12 cellular contexts compared by ENCODE assay signal in the genomic region with DNA sequence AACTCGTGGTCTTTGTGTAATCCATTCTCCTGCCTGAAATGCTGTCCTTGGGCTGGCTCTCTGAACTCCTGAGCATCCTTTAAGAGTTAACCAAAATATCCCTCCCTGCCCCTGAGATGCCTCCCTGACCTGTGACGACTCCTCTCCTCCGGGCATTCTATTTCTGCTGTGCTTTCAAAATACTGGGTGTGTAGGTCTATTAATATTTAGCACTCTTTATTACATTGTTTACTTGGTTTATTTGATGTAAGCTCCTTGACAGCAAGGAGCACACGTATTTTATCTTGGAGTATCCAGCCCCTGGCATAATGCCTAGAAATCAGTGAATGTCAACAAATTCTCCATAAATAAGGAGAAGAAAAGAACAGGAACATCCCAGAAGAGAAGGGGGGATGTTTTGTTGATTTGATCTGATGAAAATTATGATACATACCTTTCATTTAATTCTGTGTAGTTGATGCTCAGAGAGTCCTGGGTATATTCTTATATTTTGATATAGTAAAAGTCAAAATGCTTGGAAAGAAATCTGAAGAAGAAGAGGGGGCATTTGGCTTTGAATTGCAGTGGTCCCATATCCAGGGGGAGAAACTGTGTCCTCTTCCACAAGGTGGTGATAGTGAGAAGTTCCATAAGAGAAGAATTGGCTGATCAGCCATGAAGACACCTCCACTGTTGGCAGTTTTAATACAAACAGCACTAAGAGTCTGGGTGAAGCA.
DNase-seq lines count a peak whose midpoint lies in the region; ATAC-seq and TF ChIP-seq lines count a peak whose summit lies in the region.
"Had no signal": no experiment of that assay in that cellular context is flagged by ENCODE, and none has a peak within 500 bp of the region (broad histone marks: within the 10 kb centered on the region; RNA-seq: fewer than 3 reads in every experiment).

No MANE protein-coding gene starts in this region.

- H3K27ac Mint-ChIP-seq in neural crest cell (ENCODE audit: unreplicated experiment): no peak overlapping the region
- H3K27ac Mint-ChIP-seq in activated T-helper 1 cell treated with anti-CD3 and anti-CD28 coated beads, Interleukin-12 subunit alpha, Interleukin-12 subunit beta, Interleukin-2, Interleukin-4 antibody, amounts not matched to agents 30 ng/mL and 10 ng/mL and 1 ng/mL, durations not matched to agents 14 hours and 24 hours and 36 hours: no peak overlapping the region
- H3K27ac Mint-ChIP-seq in activated T-helper 17 cell treated with anti-CD3 and anti-CD28 coated beads, Interleukin-2, amount 50 U/mL, for 72 hours: no peak overlapping the region
- H3K27ac Mint-ChIP-seq: activated CD4-positive, alpha-beta memory T cell treated with anti-CD3 and anti-CD28 coated beads for 36 hours; activated naive CD4-positive, alpha-beta T cell treated with anti-CD3 and anti-CD28 coated beads for 36 hours had no signal

- intact Hi-C loops in activated T-helper 1 cell treated with anti-CD3 and anti-CD28 coated beads, Interleukin-12 subunit alpha, Interleukin-12 subunit beta, Interleukin-2, Interleukin-4 antibody, amounts not matched to agents 30 ng/mL and 10 ng/mL and 1 ng/mL, durations not matched to agents 14 hours and 24 hours and 36 hours (cut with micrococcal nuclease): no loop called here

- H3K9me3 Mint-ChIP-seq in neural crest cell: peaks cover 10% of the 10 kb centered on the region
- no peaks in the 10 kb centered on the region for H3K9me3 Mint-ChIP-seq in activated T-helper 1 cell treated with anti-CD3 and anti-CD28 coated beads, Interleukin-12 subunit alpha, Interleukin-12 subunit beta, Interleukin-2, Interleukin-4 antibody, amounts not matched to agents 30 ng/mL and 10 ng/mL and 1 ng/mL, durations not matched to agents 14 hours and 24 hours and 36 hours
- peaks cover 3% of the 10 kb centered on the region for H3K9me3 Mint-ChIP-seq in activated T-helper 17 cell treated with anti-CD3 and anti-CD28 coated beads, Interleukin-2, amount 50 U/mL, for 72 hours

- peak; percentile 19; the same call in 1 of the 2 replicates for TF ChIP-seq CTCF in LNCaP clone FGC (IDR thresholded peaks at IDR 0.05; ENCODE audit: control insufficient read depth, extremely low read depth, insufficient read depth)
- TF ChIP-seq CTCF in neural crest cell (conservative IDR thresholded peaks at IDR 0.05): peak; percentile 41

- no peaks in the 10 kb centered on the region for H3K36me3 Mint-ChIP-seq in neural crest cell (ENCODE audit: low read depth)
- H3K36me3 Mint-ChIP-seq in activated T-helper 1 cell treated with anti-CD3 and anti-CD28 coated beads, Interleukin-12 subunit alpha, Interleukin-12 subunit beta, Interleukin-2, Interleukin-4 antibody, amounts not matched to agents 30 ng/mL and 10 ng/mL and 1 ng/mL, durations not matched to agents 14 hours and 24 hours and 36 hours (ENCODE audit: low read depth): no peaks in the 10 kb centered on the region
- H3K36me3 Mint-ChIP-seq in activated T-helper 17 cell treated with anti-CD3 and anti-CD28 coated beads, Interleukin-2, amount 50 U/mL, for 72 hours (ENCODE audit: low read depth): no peaks in the 10 kb centered on the region
- H3K36me3 Mint-ChIP-seq: activated CD4-positive, alpha-beta memory T cell treated with anti-CD3 and anti-CD28 coated beads for 36 hours had no signal

- DNase-seq in DMS79 treated with DMSO at 0.1 percent for 48 hours (lab: John Stamatoyannopoulos, UW) (peak; percentile 7), LNCaP clone FGC (ENCODE audit: low read depth) (peak; percentile 96), cerebellar cortex (ENCODE audit: low spot score) (peak; percentile 12), neural crest cell (ENCODE audit: low read depth, low spot score) (no peak), RKO (ENCODE audit: low spot score) (no peak), NCI-H748 (lab: John Stamatoyannopoulos, UW; ENCODE audit: unreplicated experiment) (no peak)
- no peak for DNase-seq in activated T-helper 1 cell treated with anti-CD3 and anti-CD28 coated beads, Interleukin-12 subunit alpha, Interleukin-12 subunit beta, Interleukin-2, Interleukin-4 antibody, amounts not matched to agents 30 ng/mL and 10 ng/mL and 1 ng/mL, durations not matched to agents 14 hours and 24 hours and 36 hours (ENCODE audit: low spot score)
- DNase-seq: activated CD4-positive, alpha-beta memory T cell treated with anti-CD3 and anti-CD28 coated beads for 36 hours; activated naive CD4-positive, alpha-beta T cell treated with anti-CD3 and anti-CD28 coated beads for 36 hours; NCI-H226; tibial artery had no signal

- no peaks in the 10 kb centered on the region for H3K4me1 Mint-ChIP-seq in neural crest cell
- peaks cover 17% of the 10 kb centered on the region for H3K4me1 Mint-ChIP-seq in activated T-helper 1 cell treated with anti-CD3 and anti-CD28 coated beads, Interleukin-12 subunit alpha, Interleukin-12 subunit beta, Interleukin-2, Interleukin-4 antibody, amounts not matched to agents 30 ng/mL and 10 ng/mL and 1 ng/mL, durations not matched to agents 14 hours and 24 hours and 36 hours (ENCODE audit: low read depth)
- peaks cover 9% of the 10 kb centered on the region for H3K4me1 Mint-ChIP-seq in activated T-helper 17 cell treated with anti-CD3 and anti-CD28 coated beads, Interleukin-2, amount 50 U/mL, for 72 hours

- H3K27me3 Mint-ChIP-seq in neural crest cell (ENCODE audit: low read depth): peaks cover 19% of the 10 kb centered on the region
- peaks cover 2% of the 10 kb centered on the region for H3K27me3 Mint-ChIP-seq in activated T-helper 1 cell treated with anti-CD3 and anti-CD28 coated beads, Interleukin-12 subunit alpha, Interleukin-12 subunit beta, Interleukin-2, Interleukin-4 antibody, amounts not matched to agents 30 ng/mL and 10 ng/mL and 1 ng/mL, durations not matched to agents 14 hours and 24 hours and 36 hours (ENCODE audit: insufficient read depth)
- H3K27me3 Mint-ChIP-seq in activated T-helper 17 cell treated with anti-CD3 and anti-CD28 coated beads, Interleukin-2, amount 50 U/mL, for 72 hours: peaks cover 19% of the 10 kb centered on the region

- no peak overlapping the region for H3K4me3 Mint-ChIP-seq in neural crest cell
- no peak overlapping the region for H3K4me3 Mint-ChIP-seq in activated T-helper 1 cell treated with anti-CD3 and anti-CD28 coated beads, Interleukin-12 subunit alpha, Interleukin-12 subunit beta, Interleukin-2, Interleukin-4 antibody, amounts not matched to agents 30 ng/mL and 10 ng/mL and 1 ng/mL, durations not matched to agents 14 hours and 24 hours and 36 hours
- no peak overlapping the region for H3K4me3 Mint-ChIP-seq in activated T-helper 17 cell treated with anti-CD3 and anti-CD28 coated beads, Interleukin-2, amount 50 U/mL, for 72 hours
- H3K4me3 Mint-ChIP-seq: activated CD4-positive, alpha-beta memory T cell treated with anti-CD3 and anti-CD28 coated beads for 36 hours; activated naive CD4-positive, alpha-beta T cell treated with anti-CD3 and anti-CD28 coated beads for 36 hours had no signal

- ATAC-seq in activated T-helper 17 cell treated with anti-CD3 and anti-CD28 coated beads, Interleukin-2, amount 50 U/mL, for 72 hours (replicated peaks): no peak

- H3K4me3 ChIP-seq in LNCaP clone FGC (ENCODE audit: low read depth, low read length): no peak overlapping the region
- H3K4me3 ChIP-seq: tibial artery had no signal

Comparison
In these comparisons a context has a peak if more than half of its experiments do, and no peak if none do; other contexts are left out.
1. DNase-seq: peak in DMS79 treated with DMSO at 0.1 percent for 48 hours (single experiment), LNCaP clone FGC (single experiment) and cerebellar cortex (single experiment); none in neural crest cell (single experiment), activated T-helper 1 cell treated with anti-CD3 and anti-CD28 coated beads, Interleukin-12 subunit alpha, Interleukin-12 subunit beta, Interleukin-2, Interleukin-4 antibody, amounts not matched to agents 30 ng/mL and 10 ng/mL and 1 ng/mL, durations not matched to agents 14 hours and 24 hours and 36 hours (single experiment), RKO (single experiment) and NCI-H748 (single experiment).